ENCODE assay signal across 1 cellular context in the genomic region with DNA sequence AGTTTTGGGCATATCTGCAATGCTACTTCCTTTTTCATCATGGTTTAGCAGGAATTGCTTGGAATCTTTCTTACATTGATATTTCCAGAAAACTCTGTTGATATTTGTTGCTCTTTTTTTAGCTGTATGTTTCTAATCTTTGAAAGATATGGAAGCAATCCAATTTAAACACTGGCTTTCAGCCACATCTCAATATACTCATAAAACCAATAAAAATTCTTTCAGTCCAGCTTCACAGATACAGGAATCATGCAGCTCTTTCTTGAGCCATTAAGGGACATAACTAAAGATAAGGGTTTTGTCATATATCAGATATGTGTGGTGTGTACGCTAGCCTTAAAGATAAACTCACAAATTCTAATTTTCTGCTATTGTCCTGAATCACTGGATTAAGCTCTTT.
TF ChIP-seq lines count a peak whose summit lies in the region.

No MANE protein-coding gene starts in this region.

TF ChIP-seq in IMR-90, 13 proteins besides CTCF, POLR2A, EP300 and RAD21:
- TF ChIP-seq CHD1 (IDR thresholded peaks at IDR 0.05; ENCODE audit: low read depth, low read length) = no peak
- no peak for TF ChIP-seq FOS (IDR thresholded peaks at IDR 0.05; ENCODE audit: low read depth, low read length)
- TF ChIP-seq, protein P1, sequence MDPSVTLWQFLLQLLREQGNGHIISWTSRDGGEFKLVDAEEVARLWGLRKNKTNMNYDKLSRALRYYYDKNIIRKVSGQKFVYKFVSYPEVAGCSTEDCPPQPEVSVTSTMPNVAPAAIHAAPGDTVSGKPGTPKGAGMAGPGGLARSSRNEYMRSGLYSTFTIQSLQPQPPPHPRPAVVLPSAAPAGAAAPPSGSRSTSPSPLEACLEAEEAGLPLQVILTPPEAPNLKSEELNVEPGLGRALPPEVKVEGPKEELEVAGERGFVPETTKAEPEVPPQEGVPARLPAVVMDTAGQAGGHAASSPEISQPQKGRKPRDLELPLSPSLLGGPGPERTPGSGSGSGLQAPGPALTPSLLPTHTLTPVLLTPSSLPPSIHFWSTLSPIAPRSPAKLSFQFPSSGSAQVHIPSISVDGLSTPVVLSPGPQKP (IDR thresholded peaks at IDR 0.05; ENCODE audit: borderline replicate concordance, low read depth, low read length) = no peak
- TF ChIP-seq NFE2L2 (IDR thresholded peaks at IDR 0.05; ENCODE audit: low read depth, low read length) = no peak
- no peak for TF ChIP-seq SMC3 (IDR thresholded peaks at IDR 0.05; ENCODE audit: low read depth, low read length)
- TF ChIP-seq MAFK (IDR thresholded peaks at IDR 0.05; ENCODE audit: low read depth, low read length) = no peak
- TF ChIP-seq RFX5 (IDR thresholded peaks at IDR 0.05; ENCODE audit: low read depth, low read length) = no peak
- TF ChIP-seq RCOR1 (IDR thresholded peaks at IDR 0.05; ENCODE audit: insufficient replicate concordance, low read length) = no peak
- no peak for TF ChIP-seq MXI1 (IDR thresholded peaks at IDR 0.05; ENCODE audit: borderline replicate concordance, low read depth, low read length)
- TF ChIP-seq, protein P2, sequence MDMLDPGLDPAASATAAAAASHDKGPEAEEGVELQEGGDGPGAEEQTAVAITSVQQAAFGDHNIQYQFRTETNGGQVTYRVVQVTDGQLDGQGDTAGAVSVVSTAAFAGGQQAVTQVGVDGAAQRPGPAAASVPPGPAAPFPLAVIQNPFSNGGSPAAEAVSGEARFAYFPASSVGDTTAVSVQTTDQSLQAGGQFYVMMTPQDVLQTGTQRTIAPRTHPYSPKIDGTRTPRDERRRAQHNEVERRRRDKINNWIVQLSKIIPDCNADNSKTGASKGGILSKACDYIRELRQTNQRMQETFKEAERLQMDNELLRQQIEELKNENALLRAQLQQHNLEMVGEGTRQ (IDR thresholded peaks at IDR 0.05; ENCODE audit: low read depth, low read length) = no peak
- no peak for TF ChIP-seq CEBPB (IDR thresholded peaks at IDR 0.05; ENCODE audit: low read depth, low read length)
- no peak for TF ChIP-seq MAZ (IDR thresholded peaks at IDR 0.05; ENCODE audit: borderline replicate concordance, low read depth, low read length)
- no peak for TF ChIP-seq BHLHE40 (IDR thresholded peaks at IDR 0.05; ENCODE audit: low read depth, low read length)
